Comparison of ENCODE assay signal across 10 cellular contexts in the genomic region with DNA sequence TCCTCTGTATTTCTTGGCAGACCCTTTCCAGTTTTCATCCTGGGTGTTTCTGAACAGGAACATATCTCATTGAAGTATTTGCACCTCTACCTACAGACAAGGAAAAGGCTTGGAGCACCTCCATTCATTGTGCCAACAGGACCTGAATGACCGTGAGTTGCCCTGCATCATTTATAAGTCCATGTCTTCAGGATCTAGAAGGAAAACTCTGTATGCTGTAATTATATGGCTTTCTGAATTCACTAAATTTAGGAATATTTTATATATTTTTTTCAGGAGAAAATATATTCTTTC.
A peak's percentile ranks its signal among the peaks of the same experiment; 100 is the strongest.
DNase-seq lines count a peak whose midpoint lies in the region; ATAC-seq and TF ChIP-seq lines count a peak whose summit lies in the region.
"Had no signal": no experiment of that assay in that cellular context is flagged by ENCODE, and none has a peak within 500 bp of the region (broad histone marks: within the 10 kb centered on the region; RNA-seq: fewer than 3 reads in every experiment).

No MANE protein-coding gene starts in this region.

- no peaks in the 10 kb centered on the region for H3K36me3 Mint-ChIP-seq in glutamatergic neuron (ENCODE audit: unreplicated experiment)

- H3K4me1 Mint-ChIP-seq in glutamatergic neuron (ENCODE audit: low read depth, unreplicated experiment) = peaks cover 4% of the 10 kb centered on the region

- ATAC-seq in GM19025 (IDR thresholded peaks at IDR 0.05; ENCODE audit: low read depth, unreplicated experiment) (peak; percentile 13), GM21529 (IDR thresholded peaks at IDR 0.05; ENCODE audit: unreplicated experiment) (peak; percentile 18), HG03457 (IDR thresholded peaks at IDR 0.05; ENCODE audit: unreplicated experiment) (peak; percentile 16), omental fat pad (ENCODE audit: low FRiP score) (no peak)

- H3K9me3 Mint-ChIP-seq in glutamatergic neuron (ENCODE audit: unreplicated experiment) = peaks cover 2% of the 10 kb centered on the region
- H3K9me3 Mint-ChIP-seq: activated T-cell treated with anti-CD3 and anti-CD28 coated beads, Interleukin-2, amount 50 U/mL, for 4 hours had no signal

- H3K27me3 Mint-ChIP-seq in glutamatergic neuron (ENCODE audit: unreplicated experiment) = no peaks in the 10 kb centered on the region

- no peak overlapping the region for H3K4me3 Mint-ChIP-seq in glutamatergic neuron (ENCODE audit: unreplicated experiment)
- H3K4me3 Mint-ChIP-seq: activated T-cell treated with anti-CD3 and anti-CD28 coated beads, Interleukin-2, amount 50 U/mL, for 4 hours had no signal

- DNase-seq in glutamatergic neuron (no peak), omental fat pad (ENCODE audit: low spot score) (no peak), DMS114 treated with DMSO at 0.1 percent for 48 hours (lab: John Stamatoyannopoulos, UW; ENCODE audit: unreplicated experiment) (no peak), caudate nucleus (lab: John Stamatoyannopoulos, UW) (no peak), 8988T (no peak)

- no peak overlapping the region for H3K27ac Mint-ChIP-seq in glutamatergic neuron (ENCODE audit: unreplicated experiment)

- TF ChIP-seq CTCF in glutamatergic neuron (IDR thresholded peaks at IDR 0.05; ENCODE audit: partially characterized antibody, unreplicated experiment) (peak; percentile 48), omental fat pad (IDR thresholded peaks at IDR 0.05) (no peak)

- H3K27ac ChIP-seq in caudate nucleus (ENCODE audit: low read depth, low read length) = no peak overlapping the region
- H3K27ac ChIP-seq: coronary artery had no signal
